8 cellular contexts compared by ENCODE assay signal in the genomic region with DNA sequence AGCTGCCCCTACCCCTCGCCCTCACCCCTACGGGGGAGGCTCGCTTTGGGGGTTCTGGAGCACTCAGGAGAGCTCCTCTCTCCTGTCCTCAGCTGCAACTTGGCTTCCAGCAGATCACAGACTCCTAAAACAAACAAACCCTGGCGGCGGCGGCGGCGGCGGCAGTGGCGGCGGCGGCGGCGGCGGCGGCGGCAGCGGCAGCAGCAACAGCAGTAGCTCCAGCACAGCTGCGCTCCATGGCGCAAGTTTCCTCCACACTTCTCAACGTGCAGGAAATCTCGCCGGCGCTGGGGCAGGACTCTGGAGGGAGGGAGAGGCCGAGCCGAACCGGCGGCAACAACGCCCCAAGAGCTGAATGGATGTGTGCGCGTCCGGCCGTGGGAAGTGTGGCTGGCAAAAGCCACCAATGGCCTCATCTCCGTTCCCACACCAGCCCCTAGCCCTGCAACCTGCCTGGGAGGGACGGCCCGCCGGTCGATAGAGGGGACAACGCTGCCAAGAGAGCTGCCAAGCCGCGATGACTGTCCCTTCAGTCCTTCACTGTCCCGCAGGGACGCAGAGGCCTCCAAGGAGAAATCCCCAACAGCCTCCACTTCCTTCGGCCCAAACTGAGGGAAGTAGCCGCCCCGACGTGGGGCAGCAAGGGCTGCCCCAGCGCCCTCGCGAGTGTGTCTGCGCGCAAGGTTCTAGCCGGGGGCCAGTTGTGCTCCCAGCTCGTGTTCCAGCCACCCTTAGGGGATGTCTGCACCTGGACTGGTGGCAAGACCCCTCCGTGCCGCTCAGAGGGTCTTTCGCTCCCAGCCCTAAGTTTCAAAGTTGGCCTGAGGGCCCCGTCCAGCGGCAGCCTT. TPM values are rescaled to one million over a fixed set of nuclear protein-coding genes. Genes with fewer than 3 reads are reported as not detected.
DNase-seq lines count a peak whose midpoint lies in the region; ATAC-seq and TF ChIP-seq lines count a peak whose summit lies in the region.

No MANE protein-coding gene starts in this region.

- H3K27ac ChIP-seq in A673 (ENCODE audit: low read depth, low read length, poor library complexity, severe bottlenecking): no peak overlapping the region

- H3K36me3 ChIP-seq in A673 (ENCODE audit: insufficient read depth, low read length, poor library complexity, severe bottlenecking): no peaks in the 10 kb centered on the region

- CTCF ChIA-PET in A673 (lab: Charles Lee): interaction anchor here (0.7 kb wide), 1 partner anchor 1774 kb away, joined by 3 read pairs; no protein-coding TSS in a partner anchor

- intact Hi-C loops in A673 (cut with micrococcal nuclease; ENCODE audit: unreplicated experiment): no loop called here

- no peaks in the 10 kb centered on the region for H3K27me3 ChIP-seq in A673 (replicated peaks; ENCODE audit: insufficient read depth, low read depth, low read length, poor library complexity)

- no TSS peak for BruUV-seq in A673 (replicated peaks; lab: Mats Ljungman, UMichigan)

- H3K27ac Mint-ChIP-seq in mesothelial cell of epicardium: peak overlapping the region; percentile 94

- peaks cover 40% of the 10 kb centered on the region for H3K4me1 Mint-ChIP-seq in mesothelial cell of epicardium

- H3K9me3 Mint-ChIP-seq in mesothelial cell of epicardium: peaks cover 14% of the 10 kb centered on the region

- no peaks in the 10 kb centered on the region for H3K9me3 ChIP-seq in A673 (ENCODE audit: low read depth, low read length, poor library complexity, severe bottlenecking)

- peak overlapping the region; percentile 83 for H3K4me3 Mint-ChIP-seq in mesothelial cell of epicardium

- no peak for TF ChIP-seq CTCF in A673 (conservative IDR thresholded peaks at IDR 0.05; ENCODE audit: low read depth, low read length)
- no peak for TF ChIP-seq CTCF in epithelial cell of esophagus (IDR thresholded peaks at IDR 0.05; ENCODE audit: insufficient read depth, low read depth, low read length, missing control alignments)
- TF ChIP-seq CTCF in mesothelial cell of epicardium (IDR thresholded peaks at IDR 0.05; ENCODE audit: unreplicated experiment): no peak

- H3K4me3 ChIP-seq in A673 (ENCODE audit: low read depth, low read length, poor library complexity, severe bottlenecking): peak overlapping the region; percentile 53
- H3K4me3 ChIP-seq in epithelial cell of esophagus (ENCODE audit: low read length): peak overlapping the region; percentile 49

- ATAC-seq in GM18907 (IDR thresholded peaks at IDR 0.05; ENCODE audit: unreplicated experiment): no peak

- POLR2A ChIA-PET in A673 (lab: Charles Lee; ENCODE audit: low non-redundant PET): interaction anchor here (0.6 kb wide), 1 partner anchor 70 kb away, joined by 8 read pairs; no protein-coding TSS in a partner anchor

- no peaks in the 10 kb centered on the region for H3K4me1 ChIP-seq in A673 (ENCODE audit: insufficient read depth, low read length, poor library complexity, severe bottlenecking)

- H3K27me3 Mint-ChIP-seq in mesothelial cell of epicardium (ENCODE audit: low read depth): no peaks in the 10 kb centered on the region

- H3K36me3 Mint-ChIP-seq in mesothelial cell of epicardium: no peaks in the 10 kb centered on the region

- DNase-seq in A673 (ENCODE audit: low spot score) (peak; percentile 48), M059J (ENCODE audit: low read depth) (peak; percentile 55), epithelial cell of esophagus (ENCODE audit: low read depth) (peak; percentile 54), mesothelial cell of epicardium (ENCODE audit: low spot score in 2 of 2, unreplicated experiment in 2 of 2) (peak; percentile 21 to 45), HCEC 1CT (no peak), NCI-H524 (lab: John Stamatoyannopoulos, UW) (no peak)
- no peak for DNase-seq in stimulated activated CD4-positive, alpha-beta T cell treated with anti-CD3 and anti-CD28 coated beads, Interleukin-1b, Interleukin-23, amount 100 ng/mL, for 48 hours

RNA-seq across cellular contexts. Expression of a gene that starts 0.8 kb away (rescaled TPM):
- total RNA-seq in A673 (2021) (7.0 and 7.2 TPM in 2 replicates), mesothelial cell of epicardium (15.1 to 15.4 TPM (median 15.4 TPM) in 3 replicates)
- total RNA-seq in M059J (2014; rRNA removed; shearing (Covaris generic)): 0.54 and 1.8 TPM in 2 replicates

Comparison
In these comparisons a context has a peak if more than half of its experiments do, and no peak if none do; other contexts are left out.
1. DNase-seq: peak in A673 (single experiment), M059J (single experiment), epithelial cell of esophagus (single experiment) and mesothelial cell of epicardium (2 of 2); none in HCEC 1CT (single experiment), stimulated activated CD4-positive, alpha-beta T cell treated with anti-CD3 and anti-CD28 coated beads, Interleukin-1b, Interleukin-23, amount 100 ng/mL, for 48 hours (single experiment) and NCI-H524 (0 of 2).